Comparison of ENCODE assay signal across 22 cellular contexts in the genomic region with DNA sequence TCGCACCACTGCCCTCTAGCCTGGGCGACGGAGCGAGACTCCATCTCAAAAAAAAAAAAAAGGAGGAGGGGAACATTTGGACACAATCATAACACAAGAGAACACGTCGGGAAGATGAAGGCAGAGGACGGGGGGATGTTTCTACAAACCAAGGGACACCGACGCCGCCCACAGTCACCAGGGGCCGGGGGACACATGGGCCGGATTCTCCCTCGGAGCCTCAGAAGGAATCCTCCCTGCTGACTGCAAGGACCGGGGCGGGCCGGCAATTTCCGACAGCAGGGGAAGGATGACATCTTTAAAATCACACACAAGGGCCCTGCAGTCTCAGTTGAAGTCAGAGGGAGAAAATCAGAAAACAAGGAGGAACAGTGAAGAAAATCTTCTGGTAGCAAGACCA.
"Had no signal": no experiment of that assay in that cellular context is flagged by ENCODE, and none has a peak within 500 bp of the region (broad histone marks: within the 10 kb centered on the region; RNA-seq: fewer than 3 reads in every experiment).

No MANE protein-coding gene starts in this region.

- H3K4me3 Mint-ChIP-seq: nephron progenitor cell; stimulated activated naive B cell treated with anti-CD40 and anti-IgM and Interleukin-4, amounts not matched to agents 10 μg/mL and 1 μg/mL and 100 μg/mL, for 72 hours; stimulated activated naive CD8-positive, alpha-beta T cell treated with anti-CD3 and anti-CD28 coated beads, Interleukin-15, amount 100 ng/mL, for 72 hours had no signal

- H3K36me3 ChIP-seq: left ventricle myocardium inferior, ovary, right lobe of liver, thoracic aorta had no signal

- H3K9me3 Mint-ChIP-seq: nephron progenitor cell; stimulated activated naive B cell treated with anti-CD40 and anti-IgM and Interleukin-4, amounts not matched to agents 10 μg/mL and 1 μg/mL and 100 μg/mL, for 72 hours; stimulated activated naive CD8-positive, alpha-beta T cell treated with anti-CD3 and anti-CD28 coated beads, Interleukin-15, amount 100 ng/mL, for 72 hours had no signal

- H3K36me3 Mint-ChIP-seq: naive thymus-derived CD4-positive, alpha-beta T cell; stimulated activated naive B cell treated with anti-CD40 and anti-IgM and Interleukin-4, amounts not matched to agents 10 μg/mL and 1 μg/mL and 100 μg/mL, for 72 hours had no signal

- FAIRE-seq: colon, islet of Langerhans had no signal

- H3K27ac Mint-ChIP-seq: nephron progenitor cell; stimulated activated naive B cell treated with anti-CD40 and anti-IgM and Interleukin-4, amounts not matched to agents 10 μg/mL and 1 μg/mL and 100 μg/mL, for 72 hours; stimulated activated naive CD8-positive, alpha-beta T cell treated with anti-CD3 and anti-CD28 coated beads, Interleukin-15, amount 100 ng/mL, for 72 hours had no signal

- H3K27me3 ChIP-seq: ovary, right lobe of liver had no signal

- H3K4me1 ChIP-seq: foreskin keratinocyte, right lobe of liver had no signal

- H3K9me3 ChIP-seq: left ventricle myocardium inferior, ovary, right lobe of liver, thoracic aorta had no signal

- DNase-seq: cerebellar nuclear complex; dermis blood vessel endothelial cell; foreskin keratinocyte; head of caudate nucleus; hippocampal formation; left ventricle myocardium inferior; mesenchymal stem cell; midbrain; naive thymus-derived CD4-positive, alpha-beta T cell; nephron progenitor cell; stimulated activated CD4-positive, alpha-beta T cell treated with anti-CD3 and anti-CD28 coated beads, Interleukin-2, amount 100 ng/mL, for 24 hours; stimulated activated CD4-positive, alpha-beta T cell treated with anti-CD3 and anti-CD28 coated beads, Interleukin-4, amount 100 ng/mL, for 4 hours; stimulated activated naive B cell treated with anti-CD40 and anti-IgM and Interleukin-4, amounts not matched to agents 10 μg/mL and 1 μg/mL and 100 μg/mL, for 72 hours; stimulated activated naive CD8-positive, alpha-beta T cell treated with anti-CD3 and anti-CD28 coated beads, Interleukin-15, amount 100 ng/mL, for 72 hours; substantia nigra; trophoblast cell had no signal

- ATAC-seq: foreskin keratinocyte; naive thymus-derived CD4-positive, alpha-beta T cell; right lobe of liver; stimulated activated naive B cell treated with anti-CD40 and anti-IgM and Interleukin-4, amounts not matched to agents 10 μg/mL and 1 μg/mL and 100 μg/mL, for 72 hours; stimulated activated naive CD8-positive, alpha-beta T cell treated with anti-CD3 and anti-CD28 coated beads, Interleukin-15, amount 100 ng/mL, for 72 hours had no signal

- H3K27ac ChIP-seq: foreskin keratinocyte, left ventricle myocardium inferior, ovary, right lobe of liver had no signal

- H3K4me3 ChIP-seq: left ventricle myocardium inferior, lung, ovary, right lobe of liver, thoracic aorta had no signal
